ENCODE assay signal across 1 cellular context in the genomic region with DNA sequence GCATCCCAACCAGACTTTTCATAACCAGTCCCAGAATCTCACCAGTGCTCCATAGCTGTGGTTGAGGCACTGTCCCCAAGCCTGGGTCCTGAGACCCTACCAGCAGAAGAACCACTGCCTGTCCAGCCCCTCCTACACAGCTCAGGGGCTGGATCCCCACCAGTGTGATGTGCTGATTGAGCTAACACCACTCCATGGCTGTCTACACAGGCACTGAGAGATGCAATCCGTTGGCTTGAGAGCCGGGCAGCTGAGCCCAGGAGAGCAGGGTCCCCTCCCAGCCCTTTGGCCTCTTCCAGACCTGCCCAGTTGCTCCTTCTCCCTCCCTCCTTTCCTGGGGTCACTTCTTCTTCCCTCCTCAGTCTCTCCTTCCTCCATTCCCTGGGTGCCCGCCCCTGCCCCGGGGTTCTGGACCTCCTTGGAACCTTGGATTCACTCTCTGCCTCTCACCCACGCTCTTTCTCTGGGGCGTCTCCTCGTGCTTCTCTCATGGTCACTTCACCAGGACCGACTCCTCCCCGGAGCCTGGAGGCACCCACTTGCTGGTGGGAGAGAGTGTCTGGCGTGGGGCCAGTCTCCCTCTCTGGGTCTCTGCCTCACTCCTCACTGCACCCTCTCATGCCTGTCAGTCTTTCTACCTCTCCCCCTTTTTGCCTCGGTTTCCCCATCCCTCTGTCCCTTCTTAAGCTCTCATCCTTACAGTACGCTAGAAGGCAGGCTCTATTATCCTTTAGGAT.
TF ChIP-seq lines count a peak whose summit lies in the region.

No MANE protein-coding gene starts in this region.

TF ChIP-seq in K562, 482 proteins besides CTCF, POLR2A, EP300 and RAD21 (continues in another document):
- no peak for TF ChIP-seq ESRRA (IDR thresholded peaks at IDR 0.05; ENCODE audit: borderline replicate concordance, low read depth)
- TF ChIP-seq SRSF9 (IDR thresholded peaks at IDR 0.05; ENCODE audit: borderline replicate concordance, low read depth, low read length) = no peak
- TF ChIP-seq NBN (IDR thresholded peaks at IDR 0.05; ENCODE audit: low read depth) = no peak
- TF ChIP-seq ZNF277 (CRISPR knock-in tag; IDR thresholded peaks at IDR 0.05; ENCODE audit: borderline replicate concordance) = no peak
- no peak for TF ChIP-seq LCOR (CRISPR knock-in tag; IDR thresholded peaks at IDR 0.05)
- no peak for TF ChIP-seq ZNF347 (CRISPR knock-in tag; IDR thresholded peaks at IDR 0.05; ENCODE audit: low read depth)
- TF ChIP-seq, protein P1, sequence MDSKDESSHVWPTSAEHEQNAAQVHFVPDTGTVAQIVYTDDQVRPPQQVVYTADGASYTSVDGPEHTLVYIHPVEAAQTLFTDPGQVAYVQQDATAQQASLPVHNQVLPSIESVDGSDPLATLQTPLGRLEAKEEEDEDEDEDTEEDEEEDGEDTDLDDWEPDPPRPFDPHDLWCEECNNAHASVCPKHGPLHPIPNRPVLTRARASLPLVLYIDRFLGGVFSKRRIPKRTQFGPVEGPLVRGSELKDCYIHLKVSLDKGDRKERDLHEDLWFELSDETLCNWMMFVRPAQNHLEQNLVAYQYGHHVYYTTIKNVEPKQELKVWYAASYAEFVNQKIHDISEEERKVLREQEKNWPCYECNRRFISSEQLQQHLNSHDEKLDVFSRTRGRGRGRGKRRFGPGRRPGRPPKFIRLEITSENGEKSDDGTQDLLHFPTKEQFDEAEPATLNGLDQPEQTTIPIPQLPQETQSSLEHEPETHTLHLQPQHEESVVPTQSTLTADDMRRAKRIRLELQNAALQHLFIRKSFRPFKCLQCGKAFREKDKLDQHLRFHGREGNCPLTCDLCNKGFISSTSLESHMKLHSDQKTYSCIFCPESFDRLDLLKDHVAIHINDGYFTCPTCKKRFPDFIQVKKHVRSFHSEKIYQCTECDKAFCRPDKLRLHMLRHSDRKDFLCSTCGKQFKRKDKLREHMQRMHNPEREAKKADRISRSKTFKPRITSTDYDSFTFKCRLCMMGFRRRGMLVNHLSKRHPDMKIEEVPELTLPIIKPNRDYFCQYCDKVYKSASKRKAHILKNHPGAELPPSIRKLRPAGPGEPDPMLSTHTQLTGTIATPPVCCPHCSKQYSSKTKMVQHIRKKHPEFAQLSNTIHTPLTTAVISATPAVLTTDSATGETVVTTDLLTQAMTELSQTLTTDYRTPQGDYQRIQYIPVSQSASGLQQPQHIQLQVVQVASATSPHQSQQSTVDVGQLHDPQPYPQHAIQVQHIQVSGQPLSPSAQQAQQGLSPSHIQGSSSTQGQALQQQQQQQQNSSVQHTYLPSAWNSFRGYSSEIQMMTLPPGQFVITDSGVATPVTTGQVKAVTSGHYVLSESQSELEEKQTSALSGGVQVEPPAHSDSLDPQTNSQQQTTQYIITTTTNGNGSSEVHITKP (IDR thresholded peaks at IDR 0.05; ENCODE audit: partially characterized antibody) = peak; percentile 46
- TF ChIP-seq, protein P2, sequence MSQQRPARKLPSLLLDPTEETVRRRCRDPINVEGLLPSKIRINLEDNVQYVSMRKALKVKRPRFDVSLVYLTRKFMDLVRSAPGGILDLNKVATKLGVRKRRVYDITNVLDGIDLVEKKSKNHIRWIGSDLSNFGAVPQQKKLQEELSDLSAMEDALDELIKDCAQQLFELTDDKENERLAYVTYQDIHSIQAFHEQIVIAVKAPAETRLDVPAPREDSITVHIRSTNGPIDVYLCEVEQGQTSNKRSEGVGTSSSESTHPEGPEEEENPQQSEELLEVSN (IDR thresholded peaks at IDR 0.05; ENCODE audit: borderline replicate concordance in 1 of 2, extremely low read depth in 1 of 2, insufficient read depth in 1 of 2, insufficient read length in 1 of 2, low read depth in 1 of 2, low read length in 1 of 2, poor library complexity in 1 of 2, severe bottlenecking in 1 of 2) = peak in 1 of 2 experiments; percentile 10
- peak; percentile 53 for TF ChIP-seq MGA (IDR thresholded peaks at IDR 0.05)
- TF ChIP-seq ZNF780A (CRISPR knock-in tag; IDR thresholded peaks at IDR 0.05) = no peak
- no peak for TF ChIP-seq HSF4 (CRISPR knock-in tag; IDR thresholded peaks at IDR 0.05; ENCODE audit: borderline replicate concordance)
- TF ChIP-seq, protein P3, sequence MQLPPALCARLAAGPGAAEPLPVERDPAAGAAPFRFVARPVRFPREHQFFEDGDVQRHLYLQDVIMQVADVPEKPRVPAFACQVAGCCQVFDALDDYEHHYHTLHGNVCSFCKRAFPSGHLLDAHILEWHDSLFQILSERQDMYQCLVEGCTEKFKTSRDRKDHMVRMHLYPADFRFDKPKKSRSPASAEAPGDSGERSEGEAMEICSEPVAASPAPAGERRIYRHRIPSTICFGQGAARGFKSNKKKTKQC (CRISPR knock-in tag; IDR thresholded peaks at IDR 0.05) = no peak
- TF ChIP-seq ATF7 (IDR thresholded peaks at IDR 0.05) = no peak
- TF ChIP-seq NFATC3 (IDR thresholded peaks at IDR 0.05) = no peak
- TF ChIP-seq PBX2 (CRISPR knock-in tag; IDR thresholded peaks at IDR 0.05; ENCODE audit: low read depth) = no peak
- 0 out of 2 replicates have a peak, but pooled peaks have one; percentile 6 for TF ChIP-seq PBX2 (tag; conservative IDR thresholded peaks at IDR 0.05; ENCODE audit: low read depth)
- TF ChIP-seq NEUROD1 (IDR thresholded peaks at IDR 0.05; ENCODE audit: borderline replicate concordance, low read depth, low read length, partially characterized antibody) = no peak
- TF ChIP-seq NKRF (IDR thresholded peaks at IDR 0.05; ENCODE audit: borderline replicate concordance) = no peak
- no peak for TF ChIP-seq CCNT2 (IDR thresholded peaks at IDR 0.05; ENCODE audit: borderline replicate concordance, extremely low read depth, insufficient read length, low read depth, low read length)
- no peak for TF ChIP-seq ZBTB12 (CRISPR knock-in tag; IDR thresholded peaks at IDR 0.05)
- no peak for TF ChIP-seq CREM (IDR thresholded peaks at IDR 0.05; ENCODE audit: low read depth)
- TF ChIP-seq NFIC (IDR thresholded peaks at IDR 0.05) = peak; percentile 89
- no peak for TF ChIP-seq ZNF316 (IDR thresholded peaks at IDR 0.05)
